ENCODE assay signal across 8 cellular contexts in genomic region chr2:38542248-38542631, GRCh38.
DNase-seq lines count a peak whose midpoint lies in the region; ATAC-seq, FAIRE-seq and TF ChIP-seq lines count a peak whose summit lies in the region.
"Not testable (repeated sequence)": the region's sequence is repeated elsewhere in the genome, so short reads cannot be mapped to it uniquely, and the experiment has no call there.

No MANE protein-coding gene starts in this region.

- H2AFZ ChIP-seq in K562 (ENCODE audit: low read depth, low read length): not testable (repeated sequence)
- peak overlapping the region; percentile 73 for H2AFZ ChIP-seq in neuronal stem cell (ENCODE audit: low read length)

- H3K9ac ChIP-seq in K562 (ENCODE audit: insufficient read depth in 1 of 2, low read depth in 2 of 2, low read length in 2 of 2); neuronal stem cell (ENCODE audit: low read depth, low read length, poor library complexity): not testable (repeated sequence)

- intact Hi-C loops in activated CD4-positive, alpha-beta T cell treated with anti-CD3 and anti-CD28 coated beads for 36 hours (cut with DNase I, micrococcal nuclease); K562 (cut with micrococcal nuclease): not testable (repeated sequence)
- intact Hi-C loops in activated T-helper 1 cell treated with anti-CD3 and anti-CD28 coated beads, Interleukin-12 subunit alpha, Interleukin-12 subunit beta, Interleukin-2, Interleukin-4 antibody, amounts not matched to agents 30 ng/mL and 10 ng/mL and 1 ng/mL, durations not matched to agents 14 hours and 24 hours and 36 hours (cut with micrococcal nuclease): loop anchor here (2.0 to 5.0 kb wide), 2 partner anchors 33 to 580 kb away; partner anchors contain the start of gene SOS1

- not testable (repeated sequence) for H4K91ac ChIP-seq in neuronal stem cell (ENCODE audit: low read depth, low read length, poor library complexity)

- H3K27me3 ChIP-seq in K562 (ENCODE audit: control insufficient read depth in 2 of 2, insufficient read depth in 2 of 2, low read length in 2 of 2): peaks cover 15 to 17% of the 10 kb centered on the region in 2 experiments; a peak in 4 of 5 replicates
- H3K27me3 ChIP-seq in cardiac muscle cell; neuronal stem cell (ENCODE audit: control insufficient read depth in 3 of 3, insufficient read depth in 3 of 3, low read depth in 1 of 3, low read length in 3 of 3): not testable (repeated sequence)

- not testable (repeated sequence) for H3K4me3 Mint-ChIP-seq in activated CD4-positive, alpha-beta T cell treated with anti-CD3 and anti-CD28 coated beads for 36 hours; activated T-helper 1 cell treated with anti-CD3 and anti-CD28 coated beads, Interleukin-12 subunit alpha, Interleukin-12 subunit beta, Interleukin-2, Interleukin-4 antibody, amounts not matched to agents 30 ng/mL and 10 ng/mL and 1 ng/mL, durations not matched to agents 14 hours and 24 hours and 36 hours
- peak overlapping the region in 1 of 2 donors; percentile 40 for H3K4me3 Mint-ChIP-seq in stimulated activated naive CD8-positive, alpha-beta T cell treated with anti-CD3 and anti-CD28 coated beads, Interleukin-15, amount 100 ng/mL, for 72 hours

- H3K79me1 ChIP-seq in neuronal stem cell (ENCODE audit: low read depth, low read length): not testable (repeated sequence)

- H3K27ac Mint-ChIP-seq in activated CD4-positive, alpha-beta T cell treated with anti-CD3 and anti-CD28 coated beads for 36 hours; stimulated activated naive CD8-positive, alpha-beta T cell treated with anti-CD3 and anti-CD28 coated beads, Interleukin-15, amount 100 ng/mL, for 72 hours: not testable (repeated sequence)
- peak overlapping the region; percentile 18 for H3K27ac Mint-ChIP-seq in activated T-helper 1 cell treated with anti-CD3 and anti-CD28 coated beads, Interleukin-12 subunit alpha, Interleukin-12 subunit beta, Interleukin-2, Interleukin-4 antibody, amounts not matched to agents 30 ng/mL and 10 ng/mL and 1 ng/mL, durations not matched to agents 14 hours and 24 hours and 36 hours

- not testable (repeated sequence) for H3K14ac ChIP-seq in neuronal stem cell (ENCODE audit: low read length)

- peaks cover 28% of the 10 kb centered on the region for H3K4me1 Mint-ChIP-seq in activated CD4-positive, alpha-beta T cell treated with anti-CD3 and anti-CD28 coated beads for 36 hours
- peaks cover 24% of the 10 kb centered on the region for H3K4me1 Mint-ChIP-seq in activated T-helper 1 cell treated with anti-CD3 and anti-CD28 coated beads, Interleukin-12 subunit alpha, Interleukin-12 subunit beta, Interleukin-2, Interleukin-4 antibody, amounts not matched to agents 30 ng/mL and 10 ng/mL and 1 ng/mL, durations not matched to agents 14 hours and 24 hours and 36 hours (ENCODE audit: low read depth)
- peaks cover 28% of the 10 kb centered on the region for H3K4me1 Mint-ChIP-seq in stimulated activated naive CD8-positive, alpha-beta T cell treated with anti-CD3 and anti-CD28 coated beads, Interleukin-15, amount 100 ng/mL, for 72 hours

- not testable (repeated sequence) for BruUV-seq in K562 (replicated peaks; lab: Mats Ljungman, UMichigan)

- ATAC-seq in activated CD4-positive, alpha-beta T cell treated with anti-CD3 and anti-CD28 coated beads for 36 hours: peak; percentile 60
- not testable (repeated sequence) for ATAC-seq in K562
- ATAC-seq in stimulated activated naive CD8-positive, alpha-beta T cell treated with anti-CD3 and anti-CD28 coated beads, Interleukin-15, amount 100 ng/mL, for 72 hours: peak; percentile 11

- not testable (repeated sequence) for H4K8ac ChIP-seq in neuronal stem cell (ENCODE audit: low read depth, low read length)

- H2BK120ac ChIP-seq in neuronal stem cell (ENCODE audit: low read depth, low read length): not testable (repeated sequence)

- TF ChIP-seq EP300 in K562 (IDR thresholded peaks at IDR 0.05; ENCODE audit: low read length): not testable (repeated sequence)

- H3K4me3 ChIP-seq in K562; cardiac muscle cell; neuronal stem cell (ENCODE audit: low read length in 2 of 2): not testable (repeated sequence)

- not testable (repeated sequence) for H3K4ac ChIP-seq in neuronal stem cell (ENCODE audit: low read length)

- not testable (repeated sequence) for H2BK15ac ChIP-seq in neuronal stem cell (ENCODE audit: low read length)

- not testable (repeated sequence) for H2BK5ac ChIP-seq in neuronal stem cell (ENCODE audit: low read length)

- DNase-seq in Daoy (ENCODE audit: low read depth) (peak; percentile 58), M059J (ENCODE audit: low read depth) (peak; percentile 40), K562 (ENCODE audit: extremely low read depth in 1 of 4, low spot score in 3 of 4) (peak in 1 of 4 experiments; percentile 25), cardiac muscle cell (ENCODE audit: low read depth in 1 of 2, low spot score in 1 of 2) (peak in 1 of 2 donors; percentile 38)
- peak; percentile 53 for DNase-seq in activated CD4-positive, alpha-beta T cell treated with anti-CD3 and anti-CD28 coated beads for 36 hours
- not testable (repeated sequence) for DNase-seq in activated T-helper 1 cell treated with anti-CD3 and anti-CD28 coated beads, Interleukin-12 subunit alpha, Interleukin-12 subunit beta, Interleukin-2, Interleukin-4 antibody, amounts not matched to agents 30 ng/mL and 10 ng/mL and 1 ng/mL, durations not matched to agents 14 hours and 24 hours and 36 hours (ENCODE audit: low spot score); neuronal stem cell (ENCODE audit: low spot score); stimulated activated naive CD8-positive, alpha-beta T cell treated with anti-CD3 and anti-CD28 coated beads, Interleukin-15, amount 100 ng/mL, for 72 hours

- not testable (repeated sequence) for TF ChIP-seq POLR2A in K562 (conservative IDR thresholded peaks at IDR 0.05)

- not testable (repeated sequence) for H3K4me2 ChIP-seq in K562 (ENCODE audit: insufficient read depth, low read length); neuronal stem cell (ENCODE audit: insufficient read depth, low read length, poor library complexity, severe bottlenecking)

- CTCF ChIA-PET in activated CD4-positive, alpha-beta T cell treated with anti-CD3 and anti-CD28 coated beads for 36 hours (lab: Charles Lee): interaction anchor here (0.7 to 2.2 kb wide), 5 partner anchors 27 to 199 kb away, joined by 3 to 6 read pairs (median 4); no protein-coding TSS in a partner anchor
- CTCF ChIA-PET in K562 (lab: Yijun Ruan, JAX; ENCODE audit: low intra/inter-chr PET ratio): interaction anchor here (0.7 to 1.3 kb wide), 2 partner anchors 226 to 386 kb away, joined by 3 read pairs; no protein-coding TSS in a partner anchor

- H3K9me3 Mint-ChIP-seq in activated CD4-positive, alpha-beta T cell treated with anti-CD3 and anti-CD28 coated beads for 36 hours (ENCODE audit: low read depth); activated T-helper 1 cell treated with anti-CD3 and anti-CD28 coated beads, Interleukin-12 subunit alpha, Interleukin-12 subunit beta, Interleukin-2, Interleukin-4 antibody, amounts not matched to agents 30 ng/mL and 10 ng/mL and 1 ng/mL, durations not matched to agents 14 hours and 24 hours and 36 hours; stimulated activated naive CD8-positive, alpha-beta T cell treated with anti-CD3 and anti-CD28 coated beads, Interleukin-15, amount 100 ng/mL, for 72 hours: not testable (repeated sequence)

- H3K23ac ChIP-seq in neuronal stem cell (ENCODE audit: low read depth, low read length, poor library complexity): not testable (repeated sequence)

- not testable (repeated sequence) for TF ChIP-seq RAD21 in K562 (CRISPR knock-in tag; conservative IDR thresholded peaks at IDR 0.05 in 1 of 2, IDR thresholded peaks at IDR 0.05 in 1 of 2)

- POLR2A ChIA-PET in activated CD4-positive, alpha-beta T cell treated with anti-CD3 and anti-CD28 coated beads for 36 hours (lab: Charles Lee): interaction anchor here (0.9 kb wide), 1 partner anchor 80 kb away, joined by 3 read pairs; no protein-coding TSS in a partner anchor
- POLR2A ChIA-PET in K562 (lab: Yijun Ruan, JAX): interaction anchor here (0.9 to 1.6 kb wide), 3 partner anchors 10 to 209 kb away, joined by 3 read pairs; partner anchors contain the start of gene SRSF7

- not testable (repeated sequence) for H3K9me1 ChIP-seq in K562 (ENCODE audit: control insufficient read depth, insufficient read depth, low read length)

- not testable (repeated sequence) for H3K9me3 ChIP-seq in K562 (replicated peaks; ENCODE audit: control insufficient read depth, insufficient read depth, low read depth, low read length); cardiac muscle cell (ENCODE audit: low read depth); neuronal stem cell (replicated peaks in 1 of 2; ENCODE audit: control insufficient read depth in 2 of 2, insufficient read depth in 1 of 2, low read depth in 1 of 2, low read length in 2 of 2)

- H3K79me2 ChIP-seq in K562 (ENCODE audit: control insufficient read depth, insufficient read depth, low read length): not testable (repeated sequence)

- H3K4me1 ChIP-seq in K562 (replicated peaks in 1 of 2; ENCODE audit: control insufficient read depth in 2 of 2, insufficient read depth in 2 of 2, low read length in 2 of 2); cardiac muscle cell (ENCODE audit: low read depth); neuronal stem cell (ENCODE audit: control insufficient read depth in 2 of 2, insufficient read depth in 1 of 2, low read depth in 1 of 2, low read length in 2 of 2): not testable (repeated sequence)

- H3K27ac ChIP-seq in K562 (ENCODE audit: extremely low read depth, low read depth, low read length); neuronal stem cell (replicated peaks; ENCODE audit: low read length): not testable (repeated sequence)
- H3K27ac ChIP-seq in cardiac muscle cell: peak overlapping the region; percentile 37

- H3K27me3 Mint-ChIP-seq in activated CD4-positive, alpha-beta T cell treated with anti-CD3 and anti-CD28 coated beads for 36 hours; activated T-helper 1 cell treated with anti-CD3 and anti-CD28 coated beads, Interleukin-12 subunit alpha, Interleukin-12 subunit beta, Interleukin-2, Interleukin-4 antibody, amounts not matched to agents 30 ng/mL and 10 ng/mL and 1 ng/mL, durations not matched to agents 14 hours and 24 hours and 36 hours (ENCODE audit: insufficient read depth): not testable (repeated sequence)
- peaks cover 17% of the 10 kb centered on the region for H3K27me3 Mint-ChIP-seq in stimulated activated naive CD8-positive, alpha-beta T cell treated with anti-CD3 and anti-CD28 coated beads, Interleukin-15, amount 100 ng/mL, for 72 hours

- FAIRE-seq in K562 (lab: Jason Lieb, UNC): not testable (repeated sequence)

- H3K36me3 ChIP-seq in K562 (ENCODE audit: control insufficient read depth, insufficient read depth, low read length); cardiac muscle cell; neuronal stem cell (replicated peaks in 1 of 2; ENCODE audit: control insufficient read depth in 2 of 2, insufficient read depth in 2 of 2, low read length in 2 of 2): not testable (repeated sequence)

- H2AK5ac ChIP-seq in neuronal stem cell (ENCODE audit: low read depth, low read length): not testable (repeated sequence)

- H3K18ac ChIP-seq in neuronal stem cell (ENCODE audit: low read length): not testable (repeated sequence)

- not testable (repeated sequence) for TF ChIP-seq CTCF in K562 (IDR thresholded peaks at IDR 0.05 in 2 of 3, conservative IDR thresholded peaks at IDR 0.05 in 1 of 3; ENCODE audit: insufficient read depth in 2 of 3, low read depth in 1 of 3, low read length in 3 of 3); cardiac muscle cell (IDR thresholded peaks at IDR 0.05; ENCODE audit: low read depth, low read length)

- in situ Hi-C loops in K562 (cut with MboI): not testable (repeated sequence)

- WGBS in K562 (ENCODE audit: insufficient coverage, low coverage, missing lambda C conversion rate): 6% methylated on average over 4 of the region's 4 CpGs
- no CpG with 5 or more reads among the region's 4 CpGs for WGBS in neuronal stem cell (ENCODE audit: extremely low coverage in 2 of 2, insufficient read length in 2 of 2, insufficient replicate concordance in 1 of 2), 2 donors

- not testable (repeated sequence) for H3K36me3 Mint-ChIP-seq in activated CD4-positive, alpha-beta T cell treated with anti-CD3 and anti-CD28 coated beads for 36 hours (ENCODE audit: low read depth); activated T-helper 1 cell treated with anti-CD3 and anti-CD28 coated beads, Interleukin-12 subunit alpha, Interleukin-12 subunit beta, Interleukin-2, Interleukin-4 antibody, amounts not matched to agents 30 ng/mL and 10 ng/mL and 1 ng/mL, durations not matched to agents 14 hours and 24 hours and 36 hours (ENCODE audit: low read depth)

- not testable (repeated sequence) for H4K20me1 ChIP-seq in K562 (replicated peaks; ENCODE audit: control insufficient read depth, insufficient read depth, low read length)

- H2BK12ac ChIP-seq in neuronal stem cell (ENCODE audit: low read length): not testable (repeated sequence)
